In genomic region chr9:102911185-102911584, GRCh38 we compare ENCODE assay signal across 1 cellular context.
TF ChIP-seq lines count a peak whose summit lies in the region.

No MANE protein-coding gene starts in this region.

TF ChIP-seq in H1, 55 proteins besides CTCF, POLR2A, EP300 and RAD21:
- TF ChIP-seq CHD7 (IDR thresholded peaks at IDR 0.05; ENCODE audit: insufficient replicate concordance, low read length) (no peak), CREB1 (IDR thresholded peaks at IDR 0.05) (no peak), NANOG (IDR thresholded peaks at IDR 0.05; ENCODE audit: insufficient read depth, low read depth, low read length, poor library complexity, severe bottlenecking) (no peak), TAF7 (optimal IDR thresholded peaks at IDR 0.05; ENCODE audit: borderline replicate concordance, low read depth, low read length) (no peak), MAFK (IDR thresholded peaks at IDR 0.05; ENCODE audit: low read depth, low read length) (no peak), POU5F1 (IDR thresholded peaks at IDR 0.05; ENCODE audit: low read depth, low read length) (no peak), BCL11A (IDR thresholded peaks at IDR 0.05; ENCODE audit: low read depth in 2 of 2, low read length in 2 of 2) (no peak), MAX (IDR thresholded peaks at IDR 0.05) (no peak), SUZ12 (IDR thresholded peaks at IDR 0.05; ENCODE audit: low read length) (no peak)
